ENCODE assay signal across 39 cellular contexts in the genomic region with DNA sequence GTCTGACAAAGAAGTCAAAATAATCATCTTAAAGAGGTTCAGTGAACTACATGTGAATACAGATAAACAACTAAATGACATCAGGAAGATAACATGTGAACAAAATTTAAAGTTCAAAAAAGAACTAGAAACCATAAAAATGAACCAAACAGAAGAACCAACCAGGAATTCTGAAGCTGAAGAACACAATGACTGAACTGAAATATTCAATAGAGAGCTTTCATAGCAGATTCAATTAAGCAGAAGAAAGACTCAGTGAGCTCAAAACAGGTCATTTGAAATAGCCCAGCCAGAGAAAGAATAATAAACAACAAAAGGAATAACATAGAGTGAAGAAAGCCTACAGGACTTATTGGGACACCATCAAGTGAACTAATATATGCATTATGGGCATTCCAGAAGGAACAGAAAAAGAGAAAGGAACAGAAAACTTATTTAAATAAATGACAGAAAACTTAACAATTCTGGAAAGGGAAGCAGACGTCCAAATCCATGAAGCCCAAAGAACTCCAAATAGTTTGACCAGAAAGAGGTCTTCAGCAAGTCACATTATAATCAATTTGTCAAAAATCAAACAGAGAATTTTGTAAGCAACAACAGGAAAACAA.
"Had no signal": no experiment of that assay in that cellular context is flagged by ENCODE, and none has a peak within 500 bp of the region (broad histone marks: within the 10 kb centered on the region; RNA-seq: fewer than 3 reads in every experiment).

No MANE protein-coding gene starts in this region.

- DNase-seq: activated effector memory CD4-positive, alpha-beta T cell treated with anti-CD3 and anti-CD28 coated beads, Interleukin-2, amount 50 U/mL, for 16 hours; activated effector memory CD4-positive, alpha-beta T cell treated with Interleukin-2 at 50 U/mL for 16 hours; activated gamma-delta T cell; activated gamma-delta T cell treated with Interleukin-2 at 50 U/mL for 16 hours; activated naive CD4-positive, alpha-beta T cell; activated naive CD4-positive, alpha-beta T cell treated with anti-CD3 and anti-CD28 coated beads for 36 hours; activated naive CD4-positive, alpha-beta T cell treated with anti-CD3 and anti-CD28 coated beads, Interleukin-2, amount 10 ng/mL, durations not matched to agents 7 days and 5 days; activated naive CD4-positive, alpha-beta T cell treated with anti-CD3 and anti-CD28 coated beads, Interleukin-2, amount 50 U/mL, for 16 hours; activated naive CD4-positive, alpha-beta T cell treated with Interleukin-2 at 50 U/mL for 16 hours; activated naive CD8-positive, alpha-beta T cell treated with anti-CD3 and anti-CD28 coated beads for 36 hours; activated naive CD8-positive, alpha-beta T cell treated with anti-CD3 and anti-CD28 coated beads, Interleukin-2, amount 10 ng/mL, durations not matched to agents 7 days and 5 days; activated naive CD8-positive, alpha-beta T cell treated with anti-CD3 and anti-CD28 coated beads, Interleukin-2, amount 50 U/mL, for 24 hours; activated T-cell treated with anti-CD3 and anti-CD28 coated beads, Interleukin-2, amount 50 U/mL, for 24 hours; activated T-cell treated with anti-CD3 and anti-CD28 coated beads, Interleukin-2, amount 50 U/mL, for 4 hours; activated T-cell treated with anti-CD3 and anti-CD28 coated beads, Interleukin-2, amount 50 U/mL, for 48 hours; activated T-cell treated with anti-CD3 and anti-CD28 coated beads, Interleukin-2, amount 50 U/mL, for 72 hours; adrenal gland; amniotic stem cell; amygdala; anterior cingulate cortex; aorta; body of pancreas; brain microvascular endothelial cell; caudate nucleus; central memory CD4-positive, alpha-beta T cell; cerebellar nuclear complex had no signal

- H3K27ac Mint-ChIP-seq: activated naive CD4-positive, alpha-beta T cell treated with anti-CD3 and anti-CD28 coated beads for 36 hours; activated naive CD4-positive, alpha-beta T cell treated with anti-CD3 and anti-CD28 coated beads, Interleukin-2, amount 10 ng/mL, durations not matched to agents 7 days and 5 days; activated naive CD4-positive, alpha-beta T cell treated with anti-CD3 and anti-CD28 coated beads, Interleukin-2, amount 50 U/mL, for 24 hours; activated naive CD4-positive, alpha-beta T cell treated with anti-CD3 and anti-CD28 coated beads, Interleukin-2, amount 50 U/mL, for 72 hours; activated naive CD8-positive, alpha-beta T cell; activated naive CD8-positive, alpha-beta T cell treated with anti-CD3 and anti-CD28 coated beads for 36 hours; activated naive CD8-positive, alpha-beta T cell treated with anti-CD3 and anti-CD28 coated beads, Interleukin-2, amount 10 ng/mL, durations not matched to agents 7 days and 5 days; activated naive CD8-positive, alpha-beta T cell treated with anti-CD3 and anti-CD28 coated beads, Interleukin-2, amount 50 U/mL, for 24 hours; activated T-cell treated with anti-CD3 and anti-CD28 coated beads, Interleukin-2, amount 50 U/mL, for 24 hours; activated T-cell treated with anti-CD3 and anti-CD28 coated beads, Interleukin-2, amount 50 U/mL, for 72 hours; activated T-helper 1 cell treated with anti-CD3 and anti-CD28 coated beads, Interleukin-12 subunit alpha, Interleukin-12 subunit beta, Interleukin-2, Interleukin-4 antibody, amounts not matched to agents 30 ng/mL and 10 ng/mL and 1 ng/mL, durations not matched to agents 14 hours and 24 hours and 36 hours; activated T-helper 17 cell treated with anti-CD3 and anti-CD28 coated beads, Interleukin-2, amount 50 U/mL, for 72 hours; activated T-helper 2 cell treated with anti-CD3 and anti-CD28 coated beads, Interferon-gamma antibody, Interleukin-2, Interleukin-4, amounts not matched to agents 10 μg/mL and 5 μg/mL and 100 μg/mL, durations not matched to agents 14 hours and 24 hours and 36 hours; brain had no signal

- H3K36me3 Mint-ChIP-seq: activated naive CD4-positive, alpha-beta T cell treated with anti-CD3 and anti-CD28 coated beads, Interleukin-2, amount 10 ng/mL, durations not matched to agents 7 days and 5 days; activated naive CD8-positive, alpha-beta T cell treated with anti-CD3 and anti-CD28 coated beads, Interleukin-2, amount 10 ng/mL, durations not matched to agents 7 days and 5 days; brain had no signal

- H3K4me3 Mint-ChIP-seq: activated naive CD4-positive, alpha-beta T cell treated with anti-CD3 and anti-CD28 coated beads for 36 hours; activated naive CD4-positive, alpha-beta T cell treated with anti-CD3 and anti-CD28 coated beads, Interleukin-2, amount 10 ng/mL, durations not matched to agents 7 days and 5 days; activated naive CD4-positive, alpha-beta T cell treated with anti-CD3 and anti-CD28 coated beads, Interleukin-2, amount 50 U/mL, for 24 hours; activated naive CD8-positive, alpha-beta T cell; activated naive CD8-positive, alpha-beta T cell treated with anti-CD3 and anti-CD28 coated beads for 36 hours; activated naive CD8-positive, alpha-beta T cell treated with anti-CD3 and anti-CD28 coated beads, Interleukin-2, amount 10 ng/mL, durations not matched to agents 7 days and 5 days; activated naive CD8-positive, alpha-beta T cell treated with anti-CD3 and anti-CD28 coated beads, Interleukin-2, amount 50 U/mL, for 24 hours; activated T-cell treated with anti-CD3 and anti-CD28 coated beads, Interleukin-2, amount 50 U/mL, for 24 hours; activated T-cell treated with anti-CD3 and anti-CD28 coated beads, Interleukin-2, amount 50 U/mL, for 4 hours; activated T-cell treated with anti-CD3 and anti-CD28 coated beads, Interleukin-2, amount 50 U/mL, for 72 hours; activated T-helper 1 cell treated with anti-CD3 and anti-CD28 coated beads, Interleukin-12 subunit alpha, Interleukin-12 subunit beta, Interleukin-2, Interleukin-4 antibody, amounts not matched to agents 30 ng/mL and 10 ng/mL and 1 ng/mL, durations not matched to agents 14 hours and 24 hours and 36 hours; activated T-helper 17 cell treated with anti-CD3 and anti-CD28 coated beads, Interleukin-2, amount 50 U/mL, for 72 hours; brain; central memory CD8-positive, alpha-beta T cell had no signal

- H3K4me3 ChIP-seq: adrenal gland, ascending aorta, body of pancreas, breast epithelium, cardiac muscle cell had no signal

- H3K27me3 Mint-ChIP-seq: activated naive CD8-positive, alpha-beta T cell treated with anti-CD3 and anti-CD28 coated beads, Interleukin-2, amount 10 ng/mL, durations not matched to agents 7 days and 5 days; central memory CD8-positive, alpha-beta T cell had no signal

- H3K27me3 ChIP-seq: adrenal gland, ascending aorta, body of pancreas, brain microvascular endothelial cell, breast epithelium, cardiac muscle cell had no signal

- H3K4me1 Mint-ChIP-seq: activated naive CD4-positive, alpha-beta T cell treated with anti-CD3 and anti-CD28 coated beads, Interleukin-2, amount 10 ng/mL, durations not matched to agents 7 days and 5 days; activated naive CD4-positive, alpha-beta T cell treated with anti-CD3 and anti-CD28 coated beads, Interleukin-2, amount 50 U/mL, for 24 hours; activated naive CD8-positive, alpha-beta T cell treated with anti-CD3 and anti-CD28 coated beads for 36 hours; activated naive CD8-positive, alpha-beta T cell treated with anti-CD3 and anti-CD28 coated beads, Interleukin-2, amount 10 ng/mL, durations not matched to agents 7 days and 5 days; activated naive CD8-positive, alpha-beta T cell treated with anti-CD3 and anti-CD28 coated beads, Interleukin-2, amount 50 U/mL, for 24 hours; activated T-helper 17 cell treated with anti-CD3 and anti-CD28 coated beads, Interleukin-2, amount 50 U/mL, for 72 hours; brain; central memory CD8-positive, alpha-beta T cell had no signal

- H3K36me3 ChIP-seq: adrenal gland, ascending aorta, brain microvascular endothelial cell, breast epithelium, cardiac muscle cell had no signal

- ATAC-seq: activated naive CD4-positive, alpha-beta T cell treated with anti-CD3 and anti-CD28 coated beads, Interleukin-2, amount 50 U/mL, for 72 hours; activated naive CD8-positive, alpha-beta T cell treated with anti-CD3 and anti-CD28 coated beads, Interleukin-2, amount 50 U/mL, for 24 hours; activated T-cell treated with anti-CD3 and anti-CD28 coated beads, Interleukin-2, amount 50 U/mL, for 4 hours; activated T-cell treated with anti-CD3 and anti-CD28 coated beads, Interleukin-2, amount 50 U/mL, for 72 hours; activated T-helper 17 cell treated with anti-CD3 and anti-CD28 coated beads, Interleukin-2, amount 50 U/mL, for 72 hours; body of pancreas had no signal

- H3K27ac ChIP-seq: adrenal gland, ascending aorta, body of pancreas, brain microvascular endothelial cell, breast epithelium, cardiac muscle cell had no signal

- H3K9me3 Mint-ChIP-seq: activated T-helper 1 cell treated with anti-CD3 and anti-CD28 coated beads, Interleukin-12 subunit alpha, Interleukin-12 subunit beta, Interleukin-2, Interleukin-4 antibody, amounts not matched to agents 30 ng/mL and 10 ng/mL and 1 ng/mL, durations not matched to agents 14 hours and 24 hours and 36 hours had no signal

- H3K4me1 ChIP-seq: adrenal gland, ascending aorta, body of pancreas, breast epithelium had no signal

- FAIRE-seq: bronchial epithelial cell, colon had no signal

- H3K9me3 ChIP-seq: body of pancreas had no signal
